Comparison of ENCODE assay signal across 10 cellular contexts in genomic region chr17:49746791-49747490, GRCh38. TPM values are rescaled to one million over a fixed set of nuclear protein-coding genes. Genes with fewer than 3 reads are reported as not detected.
DNase-seq lines count a peak whose midpoint lies in the region; ATAC-seq and TF ChIP-seq lines count a peak whose summit lies in the region.
"Had no signal": no experiment of that assay in that cellular context is flagged by ENCODE, and none has a peak within 500 bp of the region (broad histone marks: within the 10 kb centered on the region; RNA-seq: fewer than 3 reads in every experiment).

No MANE protein-coding gene starts in this region.

- H3K4me3 ChIP-seq in upper lobe of right lung = no peak overlapping the region
- H3K4me3 ChIP-seq: heart right ventricle had no signal

- no peaks in the 10 kb centered on the region for H3K27me3 ChIP-seq in upper lobe of right lung
- H3K27me3 ChIP-seq: heart right ventricle had no signal

- H3K9me3 ChIP-seq in upper lobe of right lung = no peaks in the 10 kb centered on the region
- H3K9me3 ChIP-seq: heart right ventricle had no signal

- TF ChIP-seq CTCF in upper lobe of right lung (IDR thresholded peaks at IDR 0.05) = no peak

- DNase-seq in activated naive CD4-positive, alpha-beta T cell treated with anti-CD3 and anti-CD28 coated beads, Interleukin-2, amount 50 U/mL, for 16 hours = no peak
- DNase-seq in activated CD4-positive, alpha-beta memory T cell treated with anti-CD3 and anti-CD28 coated beads for 36 hours = peak; percentile 38
- DNase-seq in upper lobe of right lung = no peak
- DNase-seq in NCI-H187 (lab: John Stamatoyannopoulos, UW) = no peak
- no peak for DNase-seq in AG08395 (ENCODE audit: low spot score)
- DNase-seq in stimulated activated CD4-positive, alpha-beta T cell treated with anti-CD3 and anti-CD28 coated beads, Interleukin-1b, Interleukin-23, amount 100 ng/mL, for 48 hours = no peak
- DNase-seq: DMS 273 treated with DMSO at 0.1 percent for 48 hours, heart right ventricle had no signal

- peaks cover 10% of the 10 kb centered on the region for H3K36me3 Mint-ChIP-seq in activated naive CD4-positive, alpha-beta T cell treated with anti-CD3 and anti-CD28 coated beads, Interleukin-2, amount 50 U/mL, for 24 hours
- H3K36me3 Mint-ChIP-seq in activated CD4-positive, alpha-beta memory T cell treated with anti-CD3 and anti-CD28 coated beads for 36 hours = peaks cover 8% of the 10 kb centered on the region

- intact Hi-C loops in activated CD4-positive, alpha-beta memory T cell treated with anti-CD3 and anti-CD28 coated beads for 36 hours (cut with micrococcal nuclease) = no loop called here
- intact Hi-C loops in upper lobe of right lung (cut with DNase I) = no loop called here

- H3K36me3 ChIP-seq in upper lobe of right lung = no peaks in the 10 kb centered on the region
- H3K36me3 ChIP-seq: heart right ventricle had no signal

- peaks cover 81% of the 10 kb centered on the region for H3K4me1 Mint-ChIP-seq in activated naive CD4-positive, alpha-beta T cell treated with anti-CD3 and anti-CD28 coated beads, Interleukin-2, amount 50 U/mL, for 24 hours
- H3K4me1 Mint-ChIP-seq in activated CD4-positive, alpha-beta memory T cell treated with anti-CD3 and anti-CD28 coated beads for 36 hours (ENCODE audit: low read depth) = peaks cover 79% of the 10 kb centered on the region

- CTCF ChIA-PET in activated CD4-positive, alpha-beta memory T cell treated with anti-CD3 and anti-CD28 coated beads for 36 hours (lab: Charles Lee) = interaction anchor here (0.8 to 5.0 kb wide), 9 partner anchors 9 to 251 kb away, joined by 3 to 43 read pairs (median 7); partner anchors contain the start of genes FAM117A and SLC35B1

- H3K4me3 Mint-ChIP-seq in activated naive CD4-positive, alpha-beta T cell treated with anti-CD3 and anti-CD28 coated beads, Interleukin-2, amount 50 U/mL, for 24 hours = peak overlapping the region; percentile 77
- peak overlapping the region; percentile 56 for H3K4me3 Mint-ChIP-seq in activated CD4-positive, alpha-beta memory T cell treated with anti-CD3 and anti-CD28 coated beads for 36 hours

- peaks cover 8% of the 10 kb centered on the region for H3K9me3 Mint-ChIP-seq in activated naive CD4-positive, alpha-beta T cell treated with anti-CD3 and anti-CD28 coated beads, Interleukin-2, amount 50 U/mL, for 24 hours
- H3K9me3 Mint-ChIP-seq in activated CD4-positive, alpha-beta memory T cell treated with anti-CD3 and anti-CD28 coated beads for 36 hours = no peaks in the 10 kb centered on the region

- peaks cover 28% of the 10 kb centered on the region for H3K4me1 ChIP-seq in upper lobe of right lung

- H3K27ac Mint-ChIP-seq in activated naive CD4-positive, alpha-beta T cell treated with anti-CD3 and anti-CD28 coated beads, Interleukin-2, amount 50 U/mL, for 24 hours = peak overlapping the region; percentile 98
- peak overlapping the region; percentile 94 for H3K27ac Mint-ChIP-seq in activated CD4-positive, alpha-beta memory T cell treated with anti-CD3 and anti-CD28 coated beads for 36 hours

- no peaks in the 10 kb centered on the region for H3K27me3 Mint-ChIP-seq in activated naive CD4-positive, alpha-beta T cell treated with anti-CD3 and anti-CD28 coated beads, Interleukin-2, amount 50 U/mL, for 24 hours
- no peaks in the 10 kb centered on the region for H3K27me3 Mint-ChIP-seq in activated CD4-positive, alpha-beta memory T cell treated with anti-CD3 and anti-CD28 coated beads for 36 hours

- peak overlapping the region; percentile 63 for H3K27ac ChIP-seq in upper lobe of right lung

- POLR2A ChIA-PET in activated CD4-positive, alpha-beta memory T cell treated with anti-CD3 and anti-CD28 coated beads for 36 hours (lab: Charles Lee) = interaction anchor here (1.5 to 8.1 kb wide), 5 partner anchors 7 to 42 kb away, joined by 4 to 69 read pairs (median 20); partner anchors contain the start of genes FAM117A and KAT7

- ATAC-seq in HG03039 (IDR thresholded peaks at IDR 0.05; ENCODE audit: unreplicated experiment) (peak; percentile 50), upper lobe of right lung (no peak)

RNA-seq across cellular contexts. Expression of gene FAM117A, which starts 17.0 kb away (rescaled TPM):
- total RNA-seq in activated CD4-positive, alpha-beta memory T cell treated with anti-CD3 and anti-CD28 coated beads for 36 hours = 10 to 100 TPM; 20.9 to 21.6 TPM
- 11.8 TPM for total RNA-seq in upper lobe of right lung

RNA-seq across cellular contexts. Expression of gene SLC35B1, which starts 39.2 kb away (rescaled TPM):
- 10 to 100 TPM; 48.3 to 54.1 TPM for total RNA-seq in activated CD4-positive, alpha-beta memory T cell treated with anti-CD3 and anti-CD28 coated beads for 36 hours
- 48.1 TPM for total RNA-seq in upper lobe of right lung

RNA-seq across cellular contexts. Expression of gene KAT7, which starts 41.5 kb away (rescaled TPM):
- total RNA-seq in activated CD4-positive, alpha-beta memory T cell treated with anti-CD3 and anti-CD28 coated beads for 36 hours = 10 to 100 TPM; 60.5 to 65.8 TPM
- 61.4 TPM for total RNA-seq in upper lobe of right lung
